Comparison of ENCODE assay signal across 12 cellular contexts in the genomic region with DNA sequence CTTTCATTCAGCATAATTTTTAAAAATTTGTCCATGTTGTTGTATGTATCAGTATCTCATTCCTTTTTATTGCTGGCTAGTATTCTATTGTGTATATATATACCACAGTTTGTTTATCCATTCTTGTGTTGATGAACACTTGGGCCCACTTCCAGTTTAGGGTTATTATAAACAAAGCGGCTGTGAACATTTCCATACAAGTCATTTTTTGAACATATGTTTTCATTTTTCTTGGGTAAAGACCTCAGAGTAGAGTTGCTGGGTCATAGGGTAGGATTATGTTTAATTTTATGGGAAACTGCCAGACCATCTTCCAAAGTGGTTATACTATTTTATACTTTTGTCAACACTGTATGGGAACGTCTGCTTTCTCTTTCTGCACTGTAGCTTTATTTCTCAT. TPM values are rescaled to one million over a fixed set of nuclear protein-coding genes. Genes with fewer than 3 reads are reported as not detected.
"Had no signal": no experiment of that assay in that cellular context is flagged by ENCODE, and none has a peak within 500 bp of the region (broad histone marks: within the 10 kb centered on the region; RNA-seq: fewer than 3 reads in every experiment).

No MANE protein-coding gene starts in this region.

- H3K9me3 ChIP-seq: left ventricle myocardium inferior, suprapubic skin, upper lobe of left lung had no signal

- H3K4me3 ChIP-seq: left ventricle myocardium inferior, suprapubic skin, upper lobe of left lung had no signal

- H3K27ac ChIP-seq: left ventricle myocardium inferior, suprapubic skin, upper lobe of left lung had no signal

- H3K27me3 ChIP-seq: suprapubic skin, upper lobe of left lung had no signal

- H3K36me3 ChIP-seq: left ventricle myocardium inferior, suprapubic skin, upper lobe of left lung had no signal

- H3K4me1 ChIP-seq: left ventricle myocardium inferior, suprapubic skin, upper lobe of left lung had no signal

- DNase-seq: activated CD4-positive, alpha-beta T cell treated with anti-CD3 and anti-CD28 coated beads, Interleukin-2, amount 50 U/mL, for 1 hour; activated CD4-positive, CD25-positive, alpha-beta regulatory T cell; activated effector memory CD4-positive, alpha-beta T cell treated with anti-CD3 and anti-CD28 coated beads, Interleukin-2, amount 50 U/mL, for 16 hours; activated T-cell treated with anti-CD3 and anti-CD28 coated beads, Interleukin-2, amount 50 U/mL, for 1 hour; head of caudate nucleus; left ventricle myocardium inferior; stimulated activated CD4-positive, alpha-beta T cell treated with anti-CD3 and anti-CD28 coated beads, Interleukin-2, amount 100 ng/mL, for 48 hours; stimulated activated naive CD4-positive, alpha-beta T cell treated with Interleukin-2 at 50 U/mL for 16 hours; T-helper 17 cell; upper lobe of left lung had no signal

RNA-seq across cellular contexts. Expression of a gene that starts 55.3 kb away (rescaled TPM):
- total RNA-seq: activated naive CD4-positive, alpha-beta T cell treated with anti-CD3 and anti-CD28 coated beads, Interleukin-2, amount 50 U/mL, for 72 hours had no signal

RNA-seq across cellular contexts. Expression of a gene that starts 57.0 kb away (rescaled TPM):
- total RNA-seq: activated naive CD4-positive, alpha-beta T cell treated with anti-CD3 and anti-CD28 coated beads, Interleukin-2, amount 50 U/mL, for 72 hours; T-helper 17 cell had no signal
